In the genomic region with DNA sequence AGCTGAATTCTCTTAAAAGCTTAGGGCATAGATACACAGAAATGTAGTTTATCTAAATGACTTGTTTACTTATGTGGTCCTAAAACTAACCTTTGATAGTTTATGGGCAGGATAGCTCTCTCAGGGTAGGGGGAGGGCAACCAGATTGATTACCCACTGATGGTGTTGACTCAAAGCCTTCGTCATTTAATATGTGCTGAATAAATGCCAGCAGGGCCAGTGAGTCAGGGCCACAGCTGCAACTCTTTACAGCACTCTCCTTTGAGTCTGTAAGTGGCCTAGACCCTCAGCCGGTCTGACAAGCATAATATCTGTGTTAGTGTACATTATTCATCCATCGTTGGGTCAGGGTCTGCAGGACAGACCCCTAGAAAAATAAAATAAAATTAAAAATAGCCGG, we compare ENCODE assay signal across 23 cellular contexts.
DNase-seq lines count a peak whose midpoint lies in the region; ATAC-seq and TF ChIP-seq lines count a peak whose summit lies in the region.
"Had no signal": no experiment of that assay in that cellular context is flagged by ENCODE, and none has a peak within 500 bp of the region (broad histone marks: within the 10 kb centered on the region; RNA-seq: fewer than 3 reads in every experiment).

No MANE protein-coding gene starts in this region.

- peak overlapping the region; percentile 32 for H3K27ac ChIP-seq in RWPE2 (ENCODE audit: poor library complexity, severe bottlenecking)
- H3K27ac ChIP-seq: HL-60 had no signal

- 0 out of 2 replicates have a peak overlapping the region, but pooled peaks have one; percentile 5 for H3K4me3 Mint-ChIP-seq in HFFc6
- no peak overlapping the region for H3K4me3 Mint-ChIP-seq in T-helper 2 cell treated with Interferon-gamma antibody and Interleukin-4, amounts not matched to agents 5 μg/mL and 100 μg/mL, for 36 hours
- H3K4me3 Mint-ChIP-seq: CD4-positive, CD25-positive, alpha-beta regulatory T cell; CD8-positive, alpha-beta memory T cell; IgD-negative memory B cell had no signal

- H3K9me3 Mint-ChIP-seq in HFFc6 = peaks cover 14% of the 10 kb centered on the region
- H3K9me3 Mint-ChIP-seq in T-helper 2 cell treated with Interferon-gamma antibody and Interleukin-4, amounts not matched to agents 5 μg/mL and 100 μg/mL, for 36 hours = peaks cover 55% of the 10 kb centered on the region
- H3K9me3 Mint-ChIP-seq: CD8-positive, alpha-beta memory T cell had no signal

- DNase-seq in GM04504 (ENCODE audit: low read depth) = peak; percentile 46
- DNase-seq in HFFc6 = peak; percentile 50
- peak; percentile 75 for DNase-seq in M059J (ENCODE audit: low read depth)
- DNase-seq in RWPE2 (ENCODE audit: low spot score) = no peak
- no peak for DNase-seq in NCI-H1048 (lab: John Stamatoyannopoulos, UW)
- no peak for DNase-seq in T-helper 2 cell treated with Interferon-gamma antibody and Interleukin-4, amounts not matched to agents 5 μg/mL and 100 μg/mL, for 36 hours (ENCODE audit: low spot score)
- DNase-seq: ACHN; BE2C; C1 segment of cervical spinal cord; CD4-positive, CD25-positive, alpha-beta regulatory T cell; CD8-positive, alpha-beta memory T cell; COR-L47; DMS 273 treated with DMSO at 0.1 percent for 48 hours; DMS53; DND-41; GDM1; Karpas-422; KBM-7 had no signal

- ATAC-seq in RWPE2 (ENCODE audit: low read depth) (0 out of 3 replicates have a peak, but pooled peaks have one; percentile 9), GM21737 (IDR thresholded peaks at IDR 0.05; ENCODE audit: unreplicated experiment) (no peak), GM19452 (IDR thresholded peaks at IDR 0.05; ENCODE audit: unreplicated experiment) (no peak)
- ATAC-seq: HepG2 had no signal

- peaks cover 4% of the 10 kb centered on the region; the same call in 1 of the 2 replicates for H3K27me3 Mint-ChIP-seq in HFFc6 (ENCODE audit: insufficient read depth)
- H3K27me3 Mint-ChIP-seq in T-helper 2 cell treated with Interferon-gamma antibody and Interleukin-4, amounts not matched to agents 5 μg/mL and 100 μg/mL, for 36 hours (ENCODE audit: low read depth) = no peaks in the 10 kb centered on the region
- H3K27me3 Mint-ChIP-seq: CD4-positive, CD25-positive, alpha-beta regulatory T cell had no signal

- no peaks in the 10 kb centered on the region for H3K27me3 ChIP-seq in RWPE2 (ENCODE audit: insufficient read depth, poor library complexity, severe bottlenecking)
- H3K27me3 ChIP-seq: BE2C had no signal

- H3K36me3 ChIP-seq in RWPE2 (ENCODE audit: low read depth) = peaks cover 8% of the 10 kb centered on the region; the same call in 1 of the 2 replicates
- H3K36me3 ChIP-seq: BE2C had no signal

- H3K4me3 ChIP-seq in RWPE2 (ENCODE audit: severe bottlenecking) = no peak overlapping the region

- peaks cover 20% of the 10 kb centered on the region for H3K4me1 ChIP-seq in RWPE2 (ENCODE audit: insufficient read depth, poor library complexity, severe bottlenecking)
- H3K4me1 ChIP-seq: BE2C had no signal

- peaks cover 22% of the 10 kb centered on the region for H3K4me1 Mint-ChIP-seq in HFFc6 (ENCODE audit: low read depth)
- no peaks in the 10 kb centered on the region for H3K4me1 Mint-ChIP-seq in T-helper 2 cell treated with Interferon-gamma antibody and Interleukin-4, amounts not matched to agents 5 μg/mL and 100 μg/mL, for 36 hours (ENCODE audit: low read depth)
- H3K4me1 Mint-ChIP-seq: CD4-positive, CD25-positive, alpha-beta regulatory T cell; CD8-positive, alpha-beta memory T cell; IgD-negative memory B cell had no signal

- TF ChIP-seq CTCF in HFFc6 (IDR thresholded peaks at IDR 0.05) = no peak
- TF ChIP-seq CTCF in RWPE2 (IDR thresholded peaks at IDR 0.05; ENCODE audit: poor library complexity, severe bottlenecking) = no peak

- H3K27ac Mint-ChIP-seq in HFFc6 = peak overlapping the region; percentile 76
- no peak overlapping the region for H3K27ac Mint-ChIP-seq in T-helper 2 cell treated with Interferon-gamma antibody and Interleukin-4, amounts not matched to agents 5 μg/mL and 100 μg/mL, for 36 hours
- H3K27ac Mint-ChIP-seq: CD4-positive, CD25-positive, alpha-beta regulatory T cell; CD8-positive, alpha-beta memory T cell; IgD-negative memory B cell had no signal

- H3K36me3 Mint-ChIP-seq in HFFc6 (ENCODE audit: low read depth) = peaks cover 39% of the 10 kb centered on the region
- no peaks in the 10 kb centered on the region for H3K36me3 Mint-ChIP-seq in T-helper 2 cell treated with Interferon-gamma antibody and Interleukin-4, amounts not matched to agents 5 μg/mL and 100 μg/mL, for 36 hours (ENCODE audit: low read depth)
- H3K36me3 Mint-ChIP-seq: CD4-positive, CD25-positive, alpha-beta regulatory T cell; CD8-positive, alpha-beta memory T cell; IgD-negative memory B cell had no signal

- no peaks in the 10 kb centered on the region for H3K9me3 ChIP-seq in RWPE2 (ENCODE audit: severe bottlenecking)
- H3K9me3 ChIP-seq: BE2C had no signal

Comparison
In these comparisons a context has a peak if more than half of its experiments do, and no peak if none do; other contexts are left out.
1. DNase-seq: peak in GM04504 (single experiment), HFFc6 (single experiment) and M059J (single experiment); none in RWPE2 (single experiment), NCI-H1048 (single experiment) and T-helper 2 cell treated with Interferon-gamma antibody and Interleukin-4, amounts not matched to agents 5 μg/mL and 100 μg/mL, for 36 hours (single experiment).